ENCODE assay signal across 24 cellular contexts in the genomic region with DNA sequence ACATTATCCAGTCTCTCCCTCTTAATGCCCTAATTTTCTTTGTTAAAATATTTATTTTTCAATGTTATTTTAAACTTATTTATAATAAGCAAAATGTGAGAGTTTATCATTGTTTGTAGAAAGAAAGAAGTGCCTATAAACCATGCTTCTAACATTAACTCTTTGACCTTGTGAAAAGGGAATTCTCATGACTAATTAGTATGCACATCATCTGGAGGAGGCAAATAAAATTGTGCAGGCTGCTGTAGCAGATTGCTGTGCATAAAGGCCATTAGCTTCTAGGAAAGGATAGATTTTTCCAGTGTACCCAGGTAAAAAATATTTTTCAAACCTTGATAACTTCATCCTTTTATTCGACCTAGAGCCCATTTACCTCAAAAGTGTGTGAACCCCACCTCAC.
"Had no signal": no experiment of that assay in that cellular context is flagged by ENCODE, and none has a peak within 500 bp of the region (broad histone marks: within the 10 kb centered on the region; RNA-seq: fewer than 3 reads in every experiment).

No MANE protein-coding gene starts in this region.

- H3K4me1 ChIP-seq: colonic mucosa, left lung, right lobe of liver, vagina had no signal

- DNase-seq: colonic mucosa; effector CD8-positive, alpha-beta T cell; endodermal cell; hypothalamus; immature natural killer cell; left lung; mesenchymal stem cell; mucosa of descending colon; naive B cell; pancreas; right lobe of liver; small intestine; stimulated activated CD4-positive, alpha-beta T cell treated with anti-CD3 and anti-CD28 coated beads, Interleukin-12 subunit alpha, Interleukin-12 subunit beta, amount 100 ng/mL, for 4 hours; stimulated activated CD4-positive, alpha-beta T cell treated with anti-CD3 and anti-CD28 coated beads, Interleukin-1b, Interleukin-23, amount 100 ng/mL, for 48 hours; stimulated activated CD4-positive, alpha-beta T cell treated with anti-CD3 and anti-CD28 coated beads, Interleukin-4, amount 100 ng/mL, for 1 hour; stimulated activated CD8-positive, alpha-beta memory T cell treated with anti-CD3 and anti-CD28 coated beads, Interleukin-4, amount 100 ng/mL, for 48 hours; stimulated activated naive CD4-positive, alpha-beta T cell; stimulated activated naive CD8-positive, alpha-beta T cell treated with anti-CD3 and anti-CD28 coated beads, Interleukin-15, amount 100 ng/mL, for 72 hours; transverse colon had no signal

- H3K27ac ChIP-seq: colonic mucosa, esophagus muscularis mucosa, left lung, neutrophil, pancreas, right lobe of liver, suprapubic skin, transverse colon, vagina had no signal

- H3K36me3 ChIP-seq: colonic mucosa, esophagus muscularis mucosa, left lung, neutrophil, pancreas, right lobe of liver, suprapubic skin, transverse colon, vagina had no signal

- H3K27me3 ChIP-seq: colonic mucosa, esophagus muscularis mucosa, left lung, neutrophil, pancreas, right lobe of liver, suprapubic skin, transverse colon, vagina had no signal

- ATAC-seq: left lung; mucosa of descending colon; natural killer cell treated with Interleukin-12 subunit alpha and Interleukin-12 subunit beta and Interleukin-15 and Interleukin-18, amount 100 ng/mL, for 72 hours; pancreas; right lobe of liver; stimulated activated naive CD8-positive, alpha-beta T cell treated with anti-CD3 and anti-CD28 coated beads, Interleukin-15, amount 100 ng/mL, for 72 hours had no signal

- H3K4me3 ChIP-seq: colonic mucosa, esophagus muscularis mucosa, left lung, mucosa of descending colon, pancreas, right lobe of liver, suprapubic skin, transverse colon, vagina had no signal

- H3K9me3 ChIP-seq: colonic mucosa, esophagus muscularis mucosa, left lung, mucosa of descending colon, neutrophil, pancreas, right lobe of liver, suprapubic skin, transverse colon, vagina had no signal
